1 cellular context compared by ENCODE assay signal in the genomic region with DNA sequence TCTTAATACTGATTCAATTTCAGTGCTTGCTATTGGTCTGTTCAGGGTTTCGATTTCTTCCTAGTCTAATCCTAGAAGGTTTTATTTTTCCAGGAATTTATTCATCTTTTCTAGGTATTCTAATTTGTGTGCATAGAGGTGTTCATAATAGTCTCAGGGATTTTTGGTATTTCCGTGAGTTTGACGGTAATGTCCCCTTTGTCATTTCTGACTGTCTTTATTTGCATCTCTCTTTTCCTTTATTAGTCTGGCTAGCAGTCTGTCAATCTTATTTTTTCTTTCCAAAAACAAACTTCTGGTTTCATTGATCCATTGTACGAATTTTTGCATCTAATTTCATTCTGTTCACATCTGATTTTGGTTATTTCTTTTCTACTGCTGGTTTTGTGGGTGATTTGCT.
TF ChIP-seq lines count a peak whose summit lies in the region.

No MANE protein-coding gene starts in this region.

TF ChIP-seq in GM23338, 12 proteins besides CTCF, POLR2A, EP300 and RAD21 (continued from another document):
- TF ChIP-seq POLR2AphosphoS5 (IDR thresholded peaks at IDR 0.05; ENCODE audit: low read depth) (no peak), NANOG (IDR thresholded peaks at IDR 0.05; ENCODE audit: borderline replicate concordance) (no peak), STAT1 (IDR thresholded peaks at IDR 0.05; ENCODE audit: unreplicated experiment) (no peak), JUNB (IDR thresholded peaks at IDR 0.05; ENCODE audit: unreplicated experiment) (no peak)
- TF ChIP-seq, protein P1, sequence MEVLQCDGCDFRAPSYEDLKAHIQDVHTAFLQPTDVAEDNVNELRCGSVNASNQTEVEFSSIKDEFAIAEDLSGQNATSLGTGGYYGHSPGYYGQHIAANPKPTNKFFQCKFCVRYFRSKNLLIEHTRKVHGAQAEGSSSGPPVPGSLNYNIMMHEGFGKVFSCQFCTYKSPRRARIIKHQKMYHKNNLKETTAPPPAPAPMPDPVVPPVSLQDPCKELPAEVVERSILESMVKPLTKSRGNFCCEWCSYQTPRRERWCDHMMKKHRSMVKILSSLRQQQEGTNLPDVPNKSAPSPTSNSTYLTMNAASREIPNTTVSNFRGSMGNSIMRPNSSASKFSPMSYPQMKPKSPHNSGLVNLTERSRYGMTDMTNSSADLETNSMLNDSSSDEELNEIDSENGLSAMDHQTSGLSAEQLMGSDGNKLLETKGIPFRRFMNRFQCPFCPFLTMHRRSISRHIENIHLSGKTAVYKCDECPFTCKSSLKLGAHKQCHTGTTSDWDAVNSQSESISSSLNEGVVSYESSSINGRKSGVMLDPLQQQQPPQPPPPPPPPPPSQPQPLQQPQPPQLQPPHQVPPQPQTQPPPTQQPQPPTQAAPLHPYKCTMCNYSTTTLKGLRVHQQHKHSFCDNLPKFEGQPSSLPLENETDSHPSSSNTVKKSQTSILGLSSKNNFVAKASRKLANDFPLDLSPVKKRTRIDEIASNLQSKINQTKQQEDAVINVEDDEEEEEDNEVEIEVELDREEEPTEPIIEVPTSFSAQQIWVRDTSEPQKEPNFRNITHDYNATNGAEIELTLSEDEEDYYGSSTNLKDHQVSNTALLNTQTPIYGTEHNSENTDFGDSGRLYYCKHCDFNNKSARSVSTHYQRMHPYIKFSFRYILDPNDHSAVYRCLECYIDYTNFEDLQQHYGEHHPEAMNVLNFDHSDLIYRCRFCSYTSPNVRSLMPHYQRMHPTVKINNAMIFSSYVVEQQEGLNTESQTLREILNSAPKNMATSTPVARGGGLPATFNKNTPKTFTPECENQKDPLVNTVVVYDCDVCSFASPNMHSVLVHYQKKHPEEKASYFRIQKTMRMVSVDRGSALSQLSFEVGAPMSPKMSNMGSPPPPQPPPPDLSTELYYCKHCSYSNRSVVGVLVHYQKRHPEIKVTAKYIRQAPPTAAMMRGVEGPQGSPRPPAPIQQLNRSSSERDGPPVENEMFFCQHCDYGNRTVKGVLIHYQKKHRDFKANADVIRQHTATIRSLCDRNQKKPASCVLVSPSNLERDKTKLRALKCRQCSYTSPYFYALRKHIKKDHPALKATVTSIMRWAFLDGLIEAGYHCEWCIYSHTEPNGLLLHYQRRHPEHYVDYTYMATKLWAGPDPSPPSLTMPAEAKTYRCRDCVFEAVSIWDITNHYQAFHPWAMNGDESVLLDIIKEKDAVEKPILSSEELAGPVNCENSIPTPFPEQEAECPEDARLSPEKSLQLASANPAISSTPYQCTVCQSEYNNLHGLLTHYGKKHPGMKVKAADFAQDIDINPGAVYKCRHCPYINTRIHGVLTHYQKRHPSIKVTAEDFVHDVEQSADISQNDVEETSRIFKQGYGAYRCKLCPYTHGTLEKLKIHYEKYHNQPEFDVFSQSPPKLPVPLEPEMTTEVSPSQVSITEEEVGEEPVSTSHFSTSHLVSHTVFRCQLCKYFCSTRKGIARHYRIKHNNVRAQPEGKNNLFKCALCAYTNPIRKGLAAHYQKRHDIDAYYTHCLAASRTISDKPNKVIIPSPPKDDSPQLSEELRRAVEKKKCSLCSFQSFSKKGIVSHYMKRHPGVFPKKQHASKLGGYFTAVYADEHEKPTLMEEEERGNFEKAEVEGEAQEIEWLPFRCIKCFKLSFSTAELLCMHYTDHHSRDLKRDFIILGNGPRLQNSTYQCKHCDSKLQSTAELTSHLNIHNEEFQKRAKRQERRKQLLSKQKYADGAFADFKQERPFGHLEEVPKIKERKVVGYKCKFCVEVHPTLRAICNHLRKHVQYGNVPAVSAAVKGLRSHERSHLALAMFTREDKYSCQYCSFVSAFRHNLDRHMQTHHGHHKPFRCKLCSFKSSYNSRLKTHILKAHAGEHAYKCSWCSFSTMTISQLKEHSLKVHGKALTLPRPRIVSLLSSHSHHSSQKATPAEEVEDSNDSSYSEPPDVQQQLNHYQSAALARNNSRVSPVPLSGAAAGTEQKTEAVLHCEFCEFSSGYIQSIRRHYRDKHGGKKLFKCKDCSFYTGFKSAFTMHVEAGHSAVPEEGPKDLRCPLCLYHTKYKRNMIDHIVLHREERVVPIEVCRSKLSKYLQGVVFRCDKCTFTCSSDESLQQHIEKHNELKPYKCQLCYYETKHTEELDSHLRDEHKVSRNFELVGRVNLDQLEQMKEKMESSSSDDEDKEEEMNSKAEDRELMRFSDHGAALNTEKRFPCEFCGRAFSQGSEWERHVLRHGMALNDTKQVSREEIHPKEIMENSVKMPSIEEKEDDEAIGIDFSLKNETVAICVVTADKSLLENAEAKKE (CRISPR knock-in tag; IDR thresholded peaks at IDR 0.05): no peak
TF ChIP-seq in GM23338: peak in this region for 0.
